In genomic region chr4:109218288-109218687, GRCh38 we compare ENCODE assay signal across 23 cellular contexts.
DNase-seq lines count a peak whose midpoint lies in the region; ATAC-seq, FAIRE-seq and TF ChIP-seq lines count a peak whose summit lies in the region.
"Had no signal": no experiment of that assay in that cellular context is flagged by ENCODE, and none has a peak within 500 bp of the region (broad histone marks: within the 10 kb centered on the region; RNA-seq: fewer than 3 reads in every experiment).

No MANE protein-coding gene starts in this region.

- intact Hi-C loops in Right ventricle myocardium inferior (cut with DNase I) (no loop called here), cardiac septum (cut with DNase I) (no loop called here), A673 (cut with micrococcal nuclease; ENCODE audit: unreplicated experiment) (no loop called here), K562 (cut with micrococcal nuclease) (no loop called here), mucosa of descending colon (cut with DNase I, micrococcal nuclease) (no loop called here)

- no peaks in the 10 kb centered on the region for H4K20me1 ChIP-seq in K562 (replicated peaks; ENCODE audit: control insufficient read depth, insufficient read depth, low read length)
- H4K20me1 ChIP-seq: BLaER1 had no signal

- no peaks in the 10 kb centered on the region for H3K27me3 ChIP-seq in A673 (replicated peaks; ENCODE audit: insufficient read depth, low read depth, low read length, poor library complexity)
- H3K27me3 ChIP-seq in K562 (ENCODE audit: control insufficient read depth in 2 of 2, insufficient read depth in 2 of 2, low read length in 2 of 2), result no peaks in the 10 kb centered on the region
- H3K27me3 ChIP-seq: BE2C, BLaER1 had no signal

- no peak for TF ChIP-seq EP300 in K562 (IDR thresholded peaks at IDR 0.05; ENCODE audit: low read length)

- no peaks in the 10 kb centered on the region for H3K36me3 ChIP-seq in A673 (ENCODE audit: insufficient read depth, low read length, poor library complexity, severe bottlenecking)
- H3K36me3 ChIP-seq in K562 (ENCODE audit: control insufficient read depth, insufficient read depth, low read length), result no peaks in the 10 kb centered on the region
- no peaks in the 10 kb centered on the region for H3K36me3 ChIP-seq in mucosa of descending colon (ENCODE audit: low read depth)
- H3K36me3 ChIP-seq: BE2C, BLaER1 had no signal

- H3K9me1 ChIP-seq in K562 (ENCODE audit: control insufficient read depth, insufficient read depth, low read length), result no peaks in the 10 kb centered on the region

- peak overlapping the region; percentile 10; the same call in 1 of the 2 replicates for H2AFZ ChIP-seq in K562 (ENCODE audit: low read depth, low read length)

- no peak for TF ChIP-seq RAD21 in K562 (CRISPR knock-in tag; conservative IDR thresholded peaks at IDR 0.05 in 1 of 2, IDR thresholded peaks at IDR 0.05 in 1 of 2)

- H3K4me2 ChIP-seq in K562 (ENCODE audit: insufficient read depth, low read length), result no peak overlapping the region
- H3K4me2 ChIP-seq: A549, BLaER1 had no signal

- POLR2A ChIA-PET in A673 (lab: Charles Lee; ENCODE audit: low non-redundant PET) (no interaction called here), K562 (lab: Yijun Ruan, JAX) (no interaction called here), RWPE1 (lab: Yijun Ruan, JAX; ENCODE audit: low non-redundant PET) (no interaction called here)

- no peak overlapping the region for H3K9ac ChIP-seq in K562 (ENCODE audit: insufficient read depth in 1 of 2, low read depth in 2 of 2, low read length in 2 of 2)
- H3K9ac ChIP-seq: BLaER1 had no signal

- 20% methylated on average over 1 of the region's 1 CpG for WGBS in K562 (ENCODE audit: insufficient coverage, low coverage, missing lambda C conversion rate)

- H3K9me3 ChIP-seq in A673 (ENCODE audit: low read depth, low read length, poor library complexity, severe bottlenecking) (no peaks in the 10 kb centered on the region), K562 (replicated peaks; ENCODE audit: control insufficient read depth, insufficient read depth, low read depth, low read length) (no peaks in the 10 kb centered on the region), mucosa of descending colon (no peaks in the 10 kb centered on the region)
- H3K9me3 ChIP-seq: A549, BE2C, BLaER1, Caco-2 had no signal

- H3K4me3 ChIP-seq in A673 (ENCODE audit: low read depth, low read length, poor library complexity, severe bottlenecking), result no peak overlapping the region
- no peak overlapping the region for H3K4me3 ChIP-seq in K562
- no peak overlapping the region for H3K4me3 ChIP-seq in mucosa of descending colon
- H3K4me3 ChIP-seq: A549, BLaER1 had no signal

- no peaks in the 10 kb centered on the region for H3K79me2 ChIP-seq in K562 (ENCODE audit: control insufficient read depth, insufficient read depth, low read length)

- ATAC-seq in Right ventricle myocardium inferior (peak; percentile 63), K562 (no peak), mucosa of descending colon (no peak)
- ATAC-seq: A549 had no signal

- TF ChIP-seq POLR2A in K562 (conservative IDR thresholded peaks at IDR 0.05), result no peak

- no peak for DNase-seq in Right ventricle myocardium inferior (ENCODE audit: missing footprints)
- no peak for DNase-seq in cardiac septum (ENCODE audit: low spot score)
- no peak for DNase-seq in A673 (ENCODE audit: low spot score)
- DNase-seq in K562 (ENCODE audit: extremely low read depth in 1 of 4, low spot score in 3 of 4), result no peak
- DNase-seq in RWPE1 (ENCODE audit: low spot score), result no peak
- no peak for DNase-seq in mucosa of descending colon
- DNase-seq: ACHN; BE2C; C1 segment of cervical spinal cord; Caco-2; Calu3; CD4-positive, alpha-beta memory T cell; CD4-positive, CD25-positive, alpha-beta regulatory T cell; CD8-positive, alpha-beta memory T cell; DMS79 treated with DMSO at 0.1 percent for 48 hours; GF-D8 had no signal

- CTCF ChIA-PET in A673 (lab: Charles Lee) (no interaction called here), K562 (lab: Yijun Ruan, JAX; ENCODE audit: low intra/inter-chr PET ratio) (no interaction called here), RWPE1 (lab: Yijun Ruan, JAX) (no interaction called here)

- in situ Hi-C loops in K562 (cut with MboI), result no loop called here

- BruUV-seq in A673 (replicated peaks; lab: Mats Ljungman, UMichigan), result no TSS peak
- BruUV-seq in K562 (replicated peaks; lab: Mats Ljungman, UMichigan), result no TSS peak

- no peak for TF ChIP-seq CTCF in A673 (conservative IDR thresholded peaks at IDR 0.05; ENCODE audit: low read depth, low read length)
- no peak for TF ChIP-seq CTCF in K562 (IDR thresholded peaks at IDR 0.05 in 2 of 3, conservative IDR thresholded peaks at IDR 0.05 in 1 of 3; ENCODE audit: insufficient read depth in 2 of 3, low read depth in 1 of 3, low read length in 3 of 3)
- no peak for TF ChIP-seq CTCF in RWPE1 (conservative IDR thresholded peaks at IDR 0.05; ENCODE audit: low read depth)
- TF ChIP-seq CTCF in mucosa of descending colon (IDR thresholded peaks at IDR 0.05), result no peak

- H3K4me1 ChIP-seq in A673 (ENCODE audit: insufficient read depth, low read length, poor library complexity, severe bottlenecking), result peaks cover 44% of the 10 kb centered on the region
- H3K4me1 ChIP-seq in K562 (replicated peaks in 1 of 2; ENCODE audit: control insufficient read depth in 2 of 2, insufficient read depth in 2 of 2, low read length in 2 of 2), result no peaks in the 10 kb centered on the region; a peak in 1 of 5 replicates
- no peaks in the 10 kb centered on the region for H3K4me1 ChIP-seq in mucosa of descending colon (ENCODE audit: low read depth)
- H3K4me1 ChIP-seq: A549, BE2C, BLaER1, Caco-2 had no signal

- FAIRE-seq in K562 (lab: Jason Lieb, UNC), result no peak
- FAIRE-seq: A549, D721Med, G401.6, GM12891, GM19239 had no signal

- peak overlapping the region; percentile 88 for H3K27ac ChIP-seq in A673 (ENCODE audit: low read depth, low read length, poor library complexity, severe bottlenecking)
- H3K27ac ChIP-seq in K562 (ENCODE audit: extremely low read depth, low read depth, low read length), result no peak overlapping the region
- H3K27ac ChIP-seq in RWPE1, result no peak overlapping the region
- H3K27ac ChIP-seq: 22Rv1, A549, BLaER1 had no signal

TF ChIP-seq in K562, 482 proteins besides CTCF, POLR2A, EP300 and RAD21 (continues in another document):
- TF ChIP-seq U2AF2 (optimal IDR thresholded peaks at IDR 0.05; ENCODE audit: low read depth, low read length), result no peak
- TF ChIP-seq CXXC5 (CRISPR knock-in tag; IDR thresholded peaks at IDR 0.05), result no peak
- no peak for TF ChIP-seq ZNF449 (CRISPR knock-in tag; IDR thresholded peaks at IDR 0.05)
- no peak for TF ChIP-seq ZBTB2 (IDR thresholded peaks at IDR 0.05)
- no peak for TF ChIP-seq CTCFL (IDR thresholded peaks at IDR 0.05; ENCODE audit: borderline replicate concordance, insufficient read depth, low read depth, low read length, poor library complexity, severe bottlenecking)
- no peak for TF ChIP-seq SMAD4 (CRISPR knock-in tag; conservative IDR thresholded peaks at IDR 0.05)
- TF ChIP-seq SNAPC5 (CRISPR knock-in tag; IDR thresholded peaks at IDR 0.05), result no peak
- no peak for TF ChIP-seq TAL1 (IDR thresholded peaks at IDR 0.05)
